1 cellular context compared by ENCODE assay signal in the genomic region with DNA sequence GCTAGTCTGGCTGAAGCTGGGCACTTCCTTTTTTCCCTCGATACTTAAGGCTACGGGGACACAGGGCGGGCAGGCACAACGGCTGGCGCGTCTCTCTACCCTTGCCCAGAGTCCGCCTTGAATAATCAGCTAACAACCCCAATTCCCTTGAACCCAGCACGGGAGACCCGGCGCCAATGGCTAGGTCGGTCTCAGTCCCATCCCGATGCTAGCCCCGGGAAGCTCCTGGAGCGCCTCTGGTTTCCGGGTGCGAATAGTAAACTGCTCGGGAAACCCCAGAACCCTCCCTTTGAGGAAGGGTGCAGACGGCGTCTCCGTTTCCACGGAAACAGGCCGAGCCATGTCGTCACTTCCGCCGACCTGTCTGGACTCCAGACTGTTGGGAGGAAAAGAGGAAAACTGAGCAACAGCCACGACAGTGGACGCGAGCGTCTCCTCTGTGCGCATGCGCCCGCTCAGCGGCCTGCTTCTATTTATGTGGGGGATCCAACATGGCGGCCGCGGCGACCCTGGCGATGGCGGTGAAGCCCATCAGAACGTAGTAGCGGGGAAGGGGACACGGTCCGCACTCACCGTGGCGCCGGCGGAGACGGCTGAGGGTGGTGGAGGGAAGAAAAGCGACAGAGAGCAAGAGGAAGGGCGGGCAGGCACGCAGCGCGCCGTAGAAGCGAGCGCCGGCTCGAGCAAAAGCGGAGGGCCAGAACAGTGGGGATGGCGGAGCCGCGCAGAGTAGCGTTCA.
TF ChIP-seq lines count a peak whose summit lies in the region.

TSS of gene UBN2 (plus strand) at position 464 of the 739 bp plus-strand sequence. CDS start at position 712, 248 bp downstream.

TF ChIP-seq in GM12878, 131 proteins besides CTCF, POLR2A, EP300 and RAD21 (continued from another document and continues in another):
- TF ChIP-seq SUPT20H (IDR thresholded peaks at IDR 0.05; ENCODE audit: borderline replicate concordance, control insufficient read depth, low read depth, low read length) (no peak), YY1 (IDR thresholded peaks at IDR 0.05; ENCODE audit: low read depth, low read length) (peak; percentile 98), SP1 (IDR thresholded peaks at IDR 0.05; ENCODE audit: low read depth, low read length) (no peak), WRNIP1 (IDR thresholded peaks at IDR 0.05; ENCODE audit: borderline replicate concordance, low read depth, low read length) (no peak), SREBF1 (IDR thresholded peaks at IDR 0.05; ENCODE audit: low read length) (no peak), BHLHE40 (IDR thresholded peaks at IDR 0.05; ENCODE audit: borderline replicate concordance in 1 of 2, low read depth in 2 of 2, low read length in 1 of 2) (no peak), GABPA (IDR thresholded peaks at IDR 0.05; ENCODE audit: low read depth) (peak; percentile 85), POLR2AphosphoS2 (IDR thresholded peaks at IDR 0.05; ENCODE audit: low read depth, low read length) (peak; percentile 82), TCF7 (IDR thresholded peaks at IDR 0.05; ENCODE audit: borderline replicate concordance) (no peak), ETV6 (conservative IDR thresholded peaks at IDR 0.05 in 1 of 2, IDR thresholded peaks at IDR 0.05 in 1 of 2; ENCODE audit: borderline replicate concordance in 1 of 2, low read depth in 1 of 2) (no peak), IRF4 (IDR thresholded peaks at IDR 0.05; ENCODE audit: low read depth, low read length) (no peak), ZSCAN29 (IDR thresholded peaks at IDR 0.05) (no peak), ZBTB40 (IDR thresholded peaks at IDR 0.05; ENCODE audit: borderline replicate concordance) (peak; percentile 87; the same call in 1 of the 2 replicates), MAX (IDR thresholded peaks at IDR 0.05; ENCODE audit: low read depth, low read length) (peak; percentile 39; the same call in 1 of the 2 replicates), MYC (IDR thresholded peaks at IDR 0.05; ENCODE audit: insufficient read depth, insufficient read length, insufficient replicate concordance, low read length, severe bottlenecking) (no peak), ZBED1 (IDR thresholded peaks at IDR 0.05; ENCODE audit: borderline replicate concordance) (no peak), SIX5 (IDR thresholded peaks at IDR 0.05; ENCODE audit: low read depth, low read length, severe bottlenecking) (no peak), KAT2A (conservative IDR thresholded peaks at IDR 0.05; ENCODE audit: control insufficient read depth, low read depth, low read length) (no peak), NRF1 (conservative IDR thresholded peaks at IDR 0.05; ENCODE audit: low read depth, low read length) (peak; percentile 96), STAT3 (IDR thresholded peaks at IDR 0.05; ENCODE audit: low read depth, low read length) (0 out of 2 replicates have a peak, but pooled peaks have one; percentile 69), JUNB (IDR thresholded peaks at IDR 0.05) (no peak), IKZF2 (IDR thresholded peaks at IDR 0.05) (peak; percentile 77 to 83; a peak in 3 of 4 replicates), RBBP5 (conservative IDR thresholded peaks at IDR 0.05) (no peak), HDAC6 (IDR thresholded peaks at IDR 0.05; ENCODE audit: unreplicated experiment) (no peak), CEBPZ (IDR thresholded peaks at IDR 0.05; ENCODE audit: low read depth, low read length) (no peak), GATAD2B (conservative IDR thresholded peaks at IDR 0.05; ENCODE audit: low read depth) (no peak)
- TF ChIP-seq, protein P1, sequence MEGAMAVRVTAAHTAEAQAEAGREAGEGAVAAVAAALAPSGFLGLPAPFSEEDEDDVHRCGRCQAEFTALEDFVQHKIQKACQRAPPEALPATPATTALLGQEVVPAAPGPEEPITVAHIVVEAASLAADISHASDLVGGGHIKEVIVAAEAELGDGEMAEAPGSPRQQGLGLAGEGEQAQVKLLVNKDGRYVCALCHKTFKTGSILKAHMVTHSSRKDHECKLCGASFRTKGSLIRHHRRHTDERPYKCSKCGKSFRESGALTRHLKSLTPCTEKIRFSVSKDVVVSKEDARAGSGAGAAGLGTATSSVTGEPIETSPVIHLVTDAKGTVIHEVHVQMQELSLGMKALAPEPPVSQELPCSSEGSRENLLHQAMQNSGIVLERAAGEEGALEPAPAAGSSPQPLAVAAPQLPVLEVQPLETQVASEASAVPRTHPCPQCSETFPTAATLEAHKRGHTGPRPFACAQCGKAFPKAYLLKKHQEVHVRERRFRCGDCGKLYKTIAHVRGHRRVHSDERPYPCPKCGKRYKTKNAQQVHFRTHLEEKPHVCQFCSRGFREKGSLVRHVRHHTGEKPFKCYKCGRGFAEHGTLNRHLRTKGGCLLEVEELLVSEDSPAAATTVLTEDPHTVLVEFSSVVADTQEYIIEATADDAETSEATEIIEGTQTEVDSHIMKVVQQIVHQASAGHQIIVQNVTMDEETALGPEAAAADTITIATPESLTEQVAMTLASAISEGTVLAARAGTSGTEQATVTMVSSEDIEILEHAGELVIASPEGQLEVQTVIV (IDR thresholded peaks at IDR 0.05; ENCODE audit: borderline replicate concordance, partially characterized antibody) = peak; percentile 40
- TF ChIP-seq, protein P2, sequence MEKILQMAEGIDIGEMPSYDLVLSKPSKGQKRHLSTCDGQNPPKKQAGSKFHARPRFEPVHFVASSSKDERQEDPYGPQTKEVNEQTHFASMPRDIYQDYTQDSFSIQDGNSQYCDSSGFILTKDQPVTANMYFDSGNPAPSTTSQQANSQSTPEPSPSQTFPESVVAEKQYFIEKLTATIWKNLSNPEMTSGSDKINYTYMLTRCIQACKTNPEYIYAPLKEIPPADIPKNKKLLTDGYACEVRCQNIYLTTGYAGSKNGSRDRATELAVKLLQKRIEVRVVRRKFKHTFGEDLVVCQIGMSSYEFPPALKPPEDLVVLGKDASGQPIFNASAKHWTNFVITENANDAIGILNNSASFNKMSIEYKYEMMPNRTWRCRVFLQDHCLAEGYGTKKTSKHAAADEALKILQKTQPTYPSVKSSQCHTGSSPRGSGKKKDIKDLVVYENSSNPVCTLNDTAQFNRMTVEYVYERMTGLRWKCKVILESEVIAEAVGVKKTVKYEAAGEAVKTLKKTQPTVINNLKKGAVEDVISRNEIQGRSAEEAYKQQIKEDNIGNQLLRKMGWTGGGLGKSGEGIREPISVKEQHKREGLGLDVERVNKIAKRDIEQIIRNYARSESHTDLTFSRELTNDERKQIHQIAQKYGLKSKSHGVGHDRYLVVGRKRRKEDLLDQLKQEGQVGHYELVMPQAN (conservative IDR thresholded peaks at IDR 0.05) = peak; percentile 97
- TF ChIP-seq, protein P3, sequence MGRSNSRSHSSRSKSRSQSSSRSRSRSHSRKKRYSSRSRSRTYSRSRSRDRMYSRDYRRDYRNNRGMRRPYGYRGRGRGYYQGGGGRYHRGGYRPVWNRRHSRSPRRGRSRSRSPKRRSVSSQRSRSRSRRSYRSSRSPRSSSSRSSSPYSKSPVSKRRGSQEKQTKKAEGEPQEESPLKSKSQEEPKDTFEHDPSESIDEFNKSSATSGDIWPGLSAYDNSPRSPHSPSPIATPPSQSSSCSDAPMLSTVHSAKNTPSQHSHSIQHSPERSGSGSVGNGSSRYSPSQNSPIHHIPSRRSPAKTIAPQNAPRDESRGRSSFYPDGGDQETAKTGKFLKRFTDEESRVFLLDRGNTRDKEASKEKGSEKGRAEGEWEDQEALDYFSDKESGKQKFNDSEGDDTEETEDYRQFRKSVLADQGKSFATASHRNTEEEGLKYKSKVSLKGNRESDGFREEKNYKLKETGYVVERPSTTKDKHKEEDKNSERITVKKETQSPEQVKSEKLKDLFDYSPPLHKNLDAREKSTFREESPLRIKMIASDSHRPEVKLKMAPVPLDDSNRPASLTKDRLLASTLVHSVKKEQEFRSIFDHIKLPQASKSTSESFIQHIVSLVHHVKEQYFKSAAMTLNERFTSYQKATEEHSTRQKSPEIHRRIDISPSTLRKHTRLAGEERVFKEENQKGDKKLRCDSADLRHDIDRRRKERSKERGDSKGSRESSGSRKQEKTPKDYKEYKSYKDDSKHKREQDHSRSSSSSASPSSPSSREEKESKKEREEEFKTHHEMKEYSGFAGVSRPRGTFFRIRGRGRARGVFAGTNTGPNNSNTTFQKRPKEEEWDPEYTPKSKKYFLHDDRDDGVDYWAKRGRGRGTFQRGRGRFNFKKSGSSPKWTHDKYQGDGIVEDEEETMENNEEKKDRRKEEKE (IDR thresholded peaks at IDR 0.05) = no peak
- TF ChIP-seq, protein P4, sequence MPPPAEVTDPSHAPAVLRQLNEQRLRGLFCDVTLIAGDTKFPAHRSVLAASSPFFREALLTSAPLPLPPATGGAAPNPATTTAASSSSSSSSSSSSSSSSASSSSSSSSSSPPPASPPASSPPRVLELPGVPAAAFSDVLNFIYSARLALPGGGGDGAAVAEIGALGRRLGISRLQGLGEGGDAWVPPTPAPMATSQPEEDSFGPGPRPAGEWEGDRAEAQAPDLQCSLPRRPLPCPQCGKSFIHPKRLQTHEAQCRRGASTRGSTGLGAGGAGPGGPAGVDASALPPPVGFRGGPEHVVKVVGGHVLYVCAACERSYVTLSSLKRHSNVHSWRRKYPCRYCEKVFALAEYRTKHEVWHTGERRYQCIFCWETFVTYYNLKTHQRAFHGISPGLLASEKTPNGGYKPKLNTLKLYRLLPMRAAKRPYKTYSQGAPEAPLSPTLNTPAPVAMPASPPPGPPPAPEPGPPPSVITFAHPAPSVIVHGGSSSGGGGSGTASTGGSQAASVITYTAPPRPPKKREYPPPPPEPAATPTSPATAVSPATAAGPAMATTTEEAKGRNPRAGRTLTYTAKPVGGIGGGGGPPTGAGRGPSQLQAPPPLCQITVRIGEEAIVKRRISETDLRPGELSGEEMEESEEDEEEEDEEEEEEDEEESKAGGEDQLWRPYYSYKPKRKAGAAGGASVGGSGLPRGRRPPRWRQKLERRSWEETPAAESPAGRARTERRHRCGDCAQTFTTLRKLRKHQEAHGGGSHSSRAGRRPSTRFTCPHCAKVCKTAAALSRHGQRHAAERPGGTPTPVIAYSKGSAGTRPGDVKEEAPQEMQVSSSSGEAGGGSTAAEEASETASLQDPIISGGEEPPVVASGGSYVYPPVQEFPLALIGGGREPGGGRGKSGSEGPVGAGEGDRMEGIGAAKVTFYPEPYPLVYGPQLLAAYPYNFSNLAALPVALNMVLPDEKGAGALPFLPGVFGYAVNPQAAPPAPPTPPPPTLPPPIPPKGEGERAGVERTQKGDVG (CRISPR knock-in tag; IDR thresholded peaks at IDR 0.05) = no peak
- TF ChIP-seq, protein P5, sequence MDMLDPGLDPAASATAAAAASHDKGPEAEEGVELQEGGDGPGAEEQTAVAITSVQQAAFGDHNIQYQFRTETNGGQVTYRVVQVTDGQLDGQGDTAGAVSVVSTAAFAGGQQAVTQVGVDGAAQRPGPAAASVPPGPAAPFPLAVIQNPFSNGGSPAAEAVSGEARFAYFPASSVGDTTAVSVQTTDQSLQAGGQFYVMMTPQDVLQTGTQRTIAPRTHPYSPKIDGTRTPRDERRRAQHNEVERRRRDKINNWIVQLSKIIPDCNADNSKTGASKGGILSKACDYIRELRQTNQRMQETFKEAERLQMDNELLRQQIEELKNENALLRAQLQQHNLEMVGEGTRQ (IDR thresholded peaks at IDR 0.05; ENCODE audit: borderline replicate concordance, low read depth, low read length) = no peak
